ENCODE assay signal across 19 cellular contexts in genomic region chr11:285021-285893, GRCh38. TPM values are rescaled to one million over a fixed set of nuclear protein-coding genes. Genes with fewer than 3 reads are reported as not detected.
DNase-seq lines count a peak whose midpoint lies in the region; ATAC-seq lines count a peak whose summit lies in the region.
"Had no signal": no experiment of that assay in that cellular context is flagged by ENCODE, and none has a peak within 500 bp of the region (broad histone marks: within the 10 kb centered on the region; RNA-seq: fewer than 3 reads in every experiment).

No MANE protein-coding gene starts in this region.

- POLR2A ChIA-PET in activated CD8-positive, alpha-beta T cell treated with anti-CD3 and anti-CD28 coated beads, Interleukin-2, amount 10 ng/mL, durations not matched to agents 7 days and 5 days (lab: Charles Lee), result interaction anchor here (0.6 to 8.3 kb wide), 8 partner anchors 10 to 78 kb away, joined by 3 to 115 read pairs (median 5); partner anchors contain the start of genes BET1L and RIC8A

- intact Hi-C loops in Right ventricle myocardium inferior (cut with DNase I) (no loop called here), left ventricle myocardium superior (cut with micrococcal nuclease) (no loop called here)

- DNase-seq in Right ventricle myocardium inferior (ENCODE audit: missing footprints) (peak; percentile 60), left ventricle myocardium superior (no peak), mesenteric fat pad (ENCODE audit: low spot score) (peak; percentile 88), nucleus accumbens (lab: John Stamatoyannopoulos, UW) (no peak)
- DNase-seq in activated CD8-positive, alpha-beta T cell treated with anti-CD3 and anti-CD28 coated beads, Interleukin-2, amount 10 ng/mL, durations not matched to agents 7 days and 5 days, result peak; percentile 20
- DNase-seq in stimulated activated naive CD8-positive, alpha-beta T cell treated with anti-CD3 and anti-CD28 coated beads, Interleukin-15, amount 100 ng/mL, for 72 hours, result peak in 1 of 2 donors; percentile 9
- DNase-seq: activated CD4-positive, alpha-beta T cell treated with anti-CD3 and anti-CD28 coated beads for 4 hours; AML-193; DMS153; effector CD4-positive, alpha-beta T cell; NCI-H146; NCI-H510A treated with DMSO at 0.1 percent for 48 hours had no signal

- peak overlapping the region; percentile 50 for H3K4me3 Mint-ChIP-seq in activated CD8-positive, alpha-beta T cell treated with anti-CD3 and anti-CD28 coated beads, Interleukin-2, amount 10 ng/mL, durations not matched to agents 7 days and 5 days
- peak overlapping the region; percentile 7 to 89 for H3K4me3 Mint-ChIP-seq in stimulated activated naive CD8-positive, alpha-beta T cell treated with anti-CD3 and anti-CD28 coated beads, Interleukin-15, amount 100 ng/mL, for 72 hours

- CTCF ChIA-PET in activated CD8-positive, alpha-beta T cell treated with anti-CD3 and anti-CD28 coated beads, Interleukin-2, amount 10 ng/mL, durations not matched to agents 7 days and 5 days (lab: Charles Lee), result interaction anchor here (1.3 to 7.1 kb wide), 5 partner anchors 19 to 78 kb away, joined by 4 to 76 read pairs (median 6); partner anchors contain the start of genes BET1L and RIC8A

- peak overlapping the region; percentile 81 for H3K27ac Mint-ChIP-seq in activated CD8-positive, alpha-beta T cell treated with anti-CD3 and anti-CD28 coated beads, Interleukin-2, amount 10 ng/mL, durations not matched to agents 7 days and 5 days
- no peak overlapping the region for H3K27ac Mint-ChIP-seq in stimulated activated naive CD8-positive, alpha-beta T cell treated with anti-CD3 and anti-CD28 coated beads, Interleukin-15, amount 100 ng/mL, for 72 hours

- ATAC-seq in Right ventricle myocardium inferior, result no peak
- ATAC-seq in left ventricle myocardium superior, result no peak
- no peak for ATAC-seq in activated CD8-positive, alpha-beta T cell treated with anti-CD3 and anti-CD28 coated beads, Interleukin-2, amount 10 ng/mL, durations not matched to agents 7 days and 5 days
- ATAC-seq in stimulated activated naive CD8-positive, alpha-beta T cell treated with anti-CD3 and anti-CD28 coated beads, Interleukin-15, amount 100 ng/mL, for 72 hours, result no peak
- no peak for ATAC-seq in HG03045 (IDR thresholded peaks at IDR 0.05; ENCODE audit: unreplicated experiment)
- ATAC-seq in HG03521 (IDR thresholded peaks at IDR 0.05; ENCODE audit: unreplicated experiment), result no peak
- ATAC-seq: HCT116 had no signal

- peaks cover 64% of the 10 kb centered on the region for H3K4me1 Mint-ChIP-seq in activated CD8-positive, alpha-beta T cell treated with anti-CD3 and anti-CD28 coated beads, Interleukin-2, amount 10 ng/mL, durations not matched to agents 7 days and 5 days (ENCODE audit: low read depth)
- H3K4me1 Mint-ChIP-seq in stimulated activated naive CD8-positive, alpha-beta T cell treated with anti-CD3 and anti-CD28 coated beads, Interleukin-15, amount 100 ng/mL, for 72 hours, result peaks cover 83% of the 10 kb centered on the region

- H3K27me3 Mint-ChIP-seq in activated CD8-positive, alpha-beta T cell treated with anti-CD3 and anti-CD28 coated beads, Interleukin-2, amount 10 ng/mL, durations not matched to agents 7 days and 5 days (ENCODE audit: low read depth), result peaks cover 6% of the 10 kb centered on the region
- H3K27me3 Mint-ChIP-seq in stimulated activated naive CD8-positive, alpha-beta T cell treated with anti-CD3 and anti-CD28 coated beads, Interleukin-15, amount 100 ng/mL, for 72 hours, result peaks cover 18% of the 10 kb centered on the region

- H3K36me3 Mint-ChIP-seq in activated CD8-positive, alpha-beta T cell treated with anti-CD3 and anti-CD28 coated beads, Interleukin-2, amount 10 ng/mL, durations not matched to agents 7 days and 5 days (ENCODE audit: low read depth), result peaks cover 71% of the 10 kb centered on the region

- H3K9me3 Mint-ChIP-seq in activated CD8-positive, alpha-beta T cell treated with anti-CD3 and anti-CD28 coated beads, Interleukin-2, amount 10 ng/mL, durations not matched to agents 7 days and 5 days (ENCODE audit: insufficient read depth), result no peaks in the 10 kb centered on the region
- H3K9me3 Mint-ChIP-seq in stimulated activated naive CD8-positive, alpha-beta T cell treated with anti-CD3 and anti-CD28 coated beads, Interleukin-15, amount 100 ng/mL, for 72 hours, result no peaks in the 10 kb centered on the region

RNA-seq across cellular contexts. Expression of gene PGGHG, which starts 3.7 kb away (rescaled TPM):
- total RNA-seq in Right ventricle myocardium inferior (10.0 TPM), left ventricle myocardium superior (7.2 TPM), mesenteric fat pad (25.2 TPM)
- total RNA-seq in activated CD8-positive, alpha-beta T cell treated with anti-CD3 and anti-CD28 coated beads, Interleukin-2, amount 10 ng/mL, durations not matched to agents 7 days and 5 days, result 100 to 1,000 TPM; 487 to 541 TPM

RNA-seq across cellular contexts. Expression of gene NLRP6, which starts 7.0 kb away (rescaled TPM):
- total RNA-seq in Right ventricle myocardium inferior (0.14 TPM), left ventricle myocardium superior (0.32 TPM), mesenteric fat pad (1.8 TPM)
- total RNA-seq in activated CD8-positive, alpha-beta T cell treated with anti-CD3 and anti-CD28 coated beads, Interleukin-2, amount 10 ng/mL, durations not matched to agents 7 days and 5 days, result 10 to 100 TPM; 29.7 to 30.8 TPM
- total RNA-seq: bronchial epithelial cell, smooth muscle cell had no signal

RNA-seq across cellular contexts. Expression of gene IFITM5, which starts 14.1 kb away (rescaled TPM):
- not detected for total RNA-seq in Right ventricle myocardium inferior
- total RNA-seq in left ventricle myocardium superior, result not detected
- not detected for total RNA-seq in activated CD8-positive, alpha-beta T cell treated with anti-CD3 and anti-CD28 coated beads, Interleukin-2, amount 10 ng/mL, durations not matched to agents 7 days and 5 days
- total RNA-seq in mesenteric fat pad, result not detected
- total RNA-seq: bronchial epithelial cell, lower leg skin, omental fat pad, smooth muscle cell had no signal

RNA-seq across cellular contexts. Expression of gene IFITM2, which starts 22.4 kb away (rescaled TPM):
- total RNA-seq in Right ventricle myocardium inferior (253 TPM), left ventricle myocardium superior (200 TPM), mesenteric fat pad (657 TPM)
- total RNA-seq in activated CD8-positive, alpha-beta T cell treated with anti-CD3 and anti-CD28 coated beads, Interleukin-2, amount 10 ng/mL, durations not matched to agents 7 days and 5 days, result 1,000 to 10,000 TPM; 2,197 to 2,304 TPM

RNA-seq across cellular contexts. Expression of gene IFITM1, which starts 28.6 kb away (rescaled TPM):
- total RNA-seq in Right ventricle myocardium inferior, result 125 TPM
- total RNA-seq in left ventricle myocardium superior, result 101 TPM
- 1,000 to 10,000 TPM; 1,265 to 1,278 TPM for total RNA-seq in activated CD8-positive, alpha-beta T cell treated with anti-CD3 and anti-CD28 coated beads, Interleukin-2, amount 10 ng/mL, durations not matched to agents 7 days and 5 days
- 232 TPM for total RNA-seq in mesenteric fat pad

Comparison
In these comparisons a context has a peak if more than half of its experiments do, and no peak if none do; other contexts are left out.
1. DNase-seq: peak in Right ventricle myocardium inferior (single experiment), activated CD8-positive, alpha-beta T cell treated with anti-CD3 and anti-CD28 coated beads, Interleukin-2, amount 10 ng/mL, durations not matched to agents 7 days and 5 days (single experiment) and mesenteric fat pad (single experiment); none in left ventricle myocardium superior (single experiment) and nucleus accumbens (0 of 56).
2. RNA of gene PGGHG, which starts 3.7 kb away (total RNA-seq): 487 to 541 TPM in activated CD8-positive, alpha-beta T cell treated with anti-CD3 and anti-CD28 coated beads, Interleukin-2, amount 10 ng/mL, durations not matched to agents 7 days and 5 days; 25.2 TPM in mesenteric fat pad (single experiment), 10.0 TPM in Right ventricle myocardium inferior (single experiment) and 7.2 TPM in left ventricle myocardium superior (single experiment); every median in the first group is over 10 times any median in the second.
3. RNA of gene NLRP6, which starts 7.0 kb away (total RNA-seq): 29.7 to 30.8 TPM in activated CD8-positive, alpha-beta T cell treated with anti-CD3 and anti-CD28 coated beads, Interleukin-2, amount 10 ng/mL, durations not matched to agents 7 days and 5 days; 1.8 TPM in mesenteric fat pad (single experiment), 0.32 TPM in left ventricle myocardium superior (single experiment) and 0.14 TPM in Right ventricle myocardium inferior (single experiment); every median in the first group is over 10 times any median in the second.